Comparison of ENCODE assay signal across 17 cellular contexts in the genomic region with DNA sequence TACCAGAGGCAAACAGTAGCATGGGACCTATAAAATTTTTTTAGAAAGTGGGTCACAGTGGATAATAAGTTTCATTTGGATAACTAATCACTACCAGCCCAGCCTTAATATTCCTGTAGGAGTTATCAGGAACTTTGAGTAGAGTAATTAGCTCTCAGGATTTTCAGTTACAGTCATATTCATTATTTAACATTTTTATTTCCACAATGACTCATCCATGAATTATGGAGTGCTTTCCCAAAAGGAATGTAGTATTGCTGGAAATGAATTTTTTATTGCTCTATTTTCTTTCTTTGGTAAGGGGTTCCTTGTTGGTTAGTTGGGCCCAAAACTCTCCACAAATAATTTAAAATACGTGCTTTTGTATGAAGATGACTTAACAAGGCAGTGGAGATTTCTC. TPM values are rescaled to one million over a fixed set of nuclear protein-coding genes. Genes with fewer than 3 reads are reported as not detected.
A peak's percentile ranks its signal among the peaks of the same experiment; 100 is the strongest.
DNase-seq lines count a peak whose midpoint lies in the region; ATAC-seq and TF ChIP-seq lines count a peak whose summit lies in the region.
"Had no signal": no experiment of that assay in that cellular context is flagged by ENCODE, and none has a peak within 500 bp of the region (broad histone marks: within the 10 kb centered on the region; RNA-seq: fewer than 3 reads in every experiment).

No MANE protein-coding gene starts in this region.

- no peaks in the 10 kb centered on the region for H3K27me3 ChIP-seq in BJ (ENCODE audit: control insufficient read depth, insufficient read depth, low read length)
- H3K27me3 ChIP-seq in MG63, result no peaks in the 10 kb centered on the region

- H3K36me3 ChIP-seq in BJ (ENCODE audit: control insufficient read depth, insufficient read depth, low read length) (no peaks in the 10 kb centered on the region), MG63 (peaks cover 16% of the 10 kb centered on the region)
- H3K36me3 ChIP-seq: prostate gland had no signal

- CTCF ChIA-PET in BJ (lab: Yijun Ruan, JAX), result no interaction called here

- ATAC-seq in omental fat pad (ENCODE audit: low FRiP score) (peak; percentile 76), GM19035 (IDR thresholded peaks at IDR 0.05; ENCODE audit: unreplicated experiment) (no peak), HG02798 (IDR thresholded peaks at IDR 0.05; ENCODE audit: poor library complexity, unreplicated experiment) (no peak)
- ATAC-seq: mucosa of descending colon; stimulated activated memory B cell treated with anti-CD40 and anti-IgM and Interleukin-4, amounts not matched to agents 10 μg/mL and 1 μg/mL and 100 μg/mL, for 72 hours had no signal

- POLR2A ChIA-PET in BJ (lab: Charles Lee), result no interaction called here

- TF ChIP-seq CTCF in BJ (IDR thresholded peaks at IDR 0.05; ENCODE audit: insufficient read depth, low read depth, low read length) (no peak), omental fat pad (IDR thresholded peaks at IDR 0.05) (no peak)

- H3K9me3 ChIP-seq in MG63, result no peaks in the 10 kb centered on the region
- H3K9me3 ChIP-seq: mucosa of descending colon, prostate gland had no signal

- DNase-seq in BJ (ENCODE audit: low read depth) (peak; percentile 40), M059J (ENCODE audit: low read depth) (peak; percentile 52), dedifferentiated amniotic fluid mesenchymal stem cell (ENCODE audit: extremely low spot score) (peak; percentile 66), omental fat pad (ENCODE audit: low spot score) (no peak), MG63 (no peak), NCI-H146 (lab: John Stamatoyannopoulos, UW) (no peak)
- DNase-seq: activated gamma-delta T cell treated with Interleukin-2 at 50 U/mL for 16 hours; cerebellar nuclear complex; KBM-7; mucosa of descending colon; NCI-H187; SHP77; stimulated activated CD4-positive, alpha-beta T cell treated with anti-CD3 and anti-CD28 coated beads, Interleukin-2, amount 100 ng/mL, for 24 hours had no signal

- H3K4me3 ChIP-seq in BJ (ENCODE audit: low read depth, low read length) (no peak overlapping the region), MG63 (no peak overlapping the region)
- H3K4me3 ChIP-seq: mucosa of descending colon, prostate gland had no signal

RNA-seq across cellular contexts. Expression of a gene that starts 53.7 kb away (rescaled TPM):
- 14.5 and 18.5 TPM in 2 replicates for polyA plus RNA-seq in BJ (2011; rRNA removed)
- 50.5 and 51.7 TPM in 2 replicates for polyA minus RNA-seq in BJ (2011; rRNA and poly(A)+ RNA removed)
- 3.5 and 11.9 TPM in 2 replicates for total RNA-seq in M059J (2014; rRNA removed; shearing (Covaris generic))
- total RNA-seq in omental fat pad, result 10 to 100 TPM; 46.1 to 83.2 (median 63.8) TPM
- 14.6 and 24.4 TPM in 2 replicates for total RNA-seq in MG63 (2014; rRNA removed; shearing (Covaris generic); ENCODE audit: low replicate concordance)

Comparison
In these comparisons a context has a peak if more than half of its experiments do, and no peak if none do; other contexts are left out.
1. DNase-seq: peak in BJ (single experiment), M059J (single experiment) and dedifferentiated amniotic fluid mesenchymal stem cell (single experiment); none in omental fat pad (single experiment), MG63 (single experiment) and NCI-H146 (single experiment).